Comparison of ENCODE assay signal across 9 cellular contexts in the genomic region with DNA sequence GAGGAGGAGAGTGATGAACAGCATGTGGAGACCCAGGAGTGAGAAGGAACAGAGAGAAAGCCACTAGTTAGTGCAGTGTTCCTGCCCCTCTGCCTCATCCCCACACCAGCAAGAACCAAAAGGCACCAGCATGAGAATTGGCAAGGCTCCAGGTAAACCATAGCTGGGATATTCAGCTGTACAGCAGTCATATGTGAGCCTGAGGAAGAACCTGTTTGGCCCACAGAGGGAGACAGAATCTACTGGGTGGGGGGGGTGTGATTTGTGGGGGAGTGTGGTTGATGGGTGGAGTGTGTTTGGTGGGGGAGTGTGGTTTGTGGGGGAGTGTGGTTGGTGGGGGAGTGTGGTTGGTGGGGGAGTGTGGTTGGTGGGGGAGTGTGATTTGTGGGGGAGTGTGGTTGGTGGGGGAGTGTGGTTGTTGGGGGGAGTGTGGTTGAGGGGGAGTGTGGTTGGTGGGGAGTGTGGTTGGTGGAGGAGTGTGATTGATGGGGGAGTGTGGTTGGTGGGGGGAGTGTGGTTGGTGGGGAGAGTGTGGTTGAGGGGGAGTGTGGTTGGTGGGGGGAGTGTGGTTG. TPM values are rescaled to one million over a fixed set of nuclear protein-coding genes. Genes with fewer than 3 reads are reported as not detected.
DNase-seq lines count a peak whose midpoint lies in the region; ATAC-seq and TF ChIP-seq lines count a peak whose summit lies in the region.
"Had no signal": no experiment of that assay in that cellular context is flagged by ENCODE, and none has a peak within 500 bp of the region (broad histone marks: within the 10 kb centered on the region; RNA-seq: fewer than 3 reads in every experiment).

No MANE protein-coding gene starts in this region.

- H4K20me1 ChIP-seq in GM23338 (replicated peaks; ENCODE audit: insufficient read depth), result no peaks in the 10 kb centered on the region

- peaks cover 3% of the 10 kb centered on the region; the same call in 1 of the 2 replicates for H3F3A ChIP-seq in GM23338 (replicated peaks; ENCODE audit: low read depth)

- 0 out of 2 replicates have a peak overlapping the region, but pooled peaks have one; percentile 91 for H3K27ac ChIP-seq in GM23338 (ENCODE audit: low read depth)
- H3K27ac ChIP-seq in right atrium auricular region, result no peak overlapping the region
- H3K27ac ChIP-seq: thoracic aorta had no signal

- H3K4me1 ChIP-seq in GM23338 (ENCODE audit: insufficient read depth), result peaks cover 52% of the 10 kb centered on the region
- peaks cover 0 to 31% of the 10 kb centered on the region in 2 donors for H3K4me1 ChIP-seq in right atrium auricular region

- H3K4me3 ChIP-seq in GM23338, result no peak overlapping the region
- H3K4me3 ChIP-seq in fibroblast of villous mesenchyme (ENCODE audit: low read depth, low read length), result no peak overlapping the region
- no peak overlapping the region for H3K4me3 ChIP-seq in right atrium auricular region
- H3K4me3 ChIP-seq: thoracic aorta had no signal

- peaks cover 36% of the 10 kb centered on the region for H3K79me2 ChIP-seq in GM23338 (replicated peaks; ENCODE audit: insufficient read depth)

- H3K36me3 Mint-ChIP-seq in GM23338 (ENCODE audit: low read depth), result peaks cover 9% of the 10 kb centered on the region; the same call in 1 of the 3 replicates
- H3K36me3 Mint-ChIP-seq in activated CD8-positive, alpha-beta T cell treated with anti-CD3 and anti-CD28 coated beads for 36 hours (ENCODE audit: low read depth), result peaks cover 9% of the 10 kb centered on the region

- 0 out of 2 replicates have a peak overlapping the region, but pooled peaks have one; percentile 3 for H3K27ac Mint-ChIP-seq in GM23338
- peak overlapping the region; percentile 21 for H3K27ac Mint-ChIP-seq in activated CD8-positive, alpha-beta T cell treated with anti-CD3 and anti-CD28 coated beads for 36 hours

- H3K9me2 ChIP-seq in GM23338 (ENCODE audit: insufficient read depth), result no peaks in the 10 kb centered on the region

- no peaks in the 10 kb centered on the region for H3K27me3 ChIP-seq in GM23338 (ENCODE audit: insufficient read depth)
- no peaks in the 10 kb centered on the region for H3K27me3 ChIP-seq in right atrium auricular region

- CTCF ChIA-PET in activated CD8-positive, alpha-beta T cell treated with anti-CD3 and anti-CD28 coated beads for 36 hours (lab: Charles Lee), result no interaction called here

- peaks cover 20% of the 10 kb centered on the region for H3K27me3 Mint-ChIP-seq in GM23338 (ENCODE audit: insufficient read depth, low read depth, poor library complexity)
- H3K27me3 Mint-ChIP-seq in activated CD8-positive, alpha-beta T cell treated with anti-CD3 and anti-CD28 coated beads for 36 hours, result no peaks in the 10 kb centered on the region

- no peak overlapping the region for H2AFZ ChIP-seq in GM23338

- no peaks in the 10 kb centered on the region for H3K36me3 ChIP-seq in GM23338 (ENCODE audit: insufficient read depth)
- H3K36me3 ChIP-seq in right atrium auricular region, result no peaks in the 10 kb centered on the region
- H3K36me3 ChIP-seq: thoracic aorta had no signal

- DNase-seq in AG08395 (ENCODE audit: low spot score), result peak; percentile 36
- DNase-seq in GM23338 (ENCODE audit: low spot score), result no peak
- DNase-seq in activated CD8-positive, alpha-beta T cell treated with anti-CD3 and anti-CD28 coated beads for 36 hours, result peak; percentile 17
- DNase-seq in fibroblast of villous mesenchyme (ENCODE audit: low read depth), result peak; percentile 43
- no peak for DNase-seq in NCI-H2107 treated with DMSO at 0.1 percent for 48 hours (lab: John Stamatoyannopoulos, UW; ENCODE audit: unreplicated experiment)
- DNase-seq in NCI-H1417 (lab: John Stamatoyannopoulos, UW), result no peak
- DNase-seq in cerebellar nuclear complex (lab: John Stamatoyannopoulos, UW), result no peak
- DNase-seq in right atrium auricular region (ENCODE audit: low spot score), result no peak

- H3K4me2 ChIP-seq in GM23338, result no peak overlapping the region

- intact Hi-C loops in activated CD8-positive, alpha-beta T cell treated with anti-CD3 and anti-CD28 coated beads for 36 hours (cut with micrococcal nuclease), result no loop called here

- no peaks in the 10 kb centered on the region for H3K9me3 ChIP-seq in right atrium auricular region
- H3K9me3 ChIP-seq: thoracic aorta had no signal

- TF ChIP-seq CTCF in GM23338 (conservative IDR thresholded peaks at IDR 0.05; ENCODE audit: low read depth in 2 of 2) (no peak), fibroblast of villous mesenchyme (IDR thresholded peaks at IDR 0.05; ENCODE audit: insufficient read depth, low read depth, low read length) (no peak), right atrium auricular region (IDR thresholded peaks at IDR 0.05) (no peak)
- no peak for TF ChIP-seq CTCF in activated CD8-positive, alpha-beta T cell treated with anti-CD3 and anti-CD28 coated beads for 36 hours (IDR thresholded peaks at IDR 0.05)

- H3K4me1 Mint-ChIP-seq in GM23338, result peaks cover 68% of the 10 kb centered on the region
- H3K4me1 Mint-ChIP-seq in activated CD8-positive, alpha-beta T cell treated with anti-CD3 and anti-CD28 coated beads for 36 hours (ENCODE audit: low read depth), result peaks cover 21% of the 10 kb centered on the region

- no peak for ATAC-seq in GM23338
- no peak for ATAC-seq in activated CD8-positive, alpha-beta T cell treated with anti-CD3 and anti-CD28 coated beads for 36 hours

- H3K9me3 Mint-ChIP-seq in GM23338, result no peaks in the 10 kb centered on the region; the same call in 2 of the 3 replicates
- peaks cover 5% of the 10 kb centered on the region for H3K9me3 Mint-ChIP-seq in activated CD8-positive, alpha-beta T cell treated with anti-CD3 and anti-CD28 coated beads for 36 hours

- POLR2A ChIA-PET in activated CD8-positive, alpha-beta T cell treated with anti-CD3 and anti-CD28 coated beads for 36 hours (lab: Charles Lee), result no interaction called here

- H3K4me3 Mint-ChIP-seq in GM23338, result no peak overlapping the region
- H3K4me3 Mint-ChIP-seq in activated CD8-positive, alpha-beta T cell treated with anti-CD3 and anti-CD28 coated beads for 36 hours, result no peak overlapping the region

TF ChIP-seq in GM23338, 12 proteins besides CTCF, POLR2A, EP300 and RAD21 (continues in another document):
- TF ChIP-seq CREB1 (CRISPR knock-in tag; IDR thresholded peaks at IDR 0.05; ENCODE audit: low read depth), result no peak
- no peak for TF ChIP-seq EZH2 (IDR thresholded peaks at IDR 0.05; ENCODE audit: low read depth, unreplicated experiment)
- no peak for TF ChIP-seq ZNF114 (CRISPR knock-in tag; IDR thresholded peaks at IDR 0.05)
- no peak for TF ChIP-seq EZH2phosphoT487 (IDR thresholded peaks at IDR 0.05; ENCODE audit: unreplicated experiment)
- TF ChIP-seq, protein P1, sequence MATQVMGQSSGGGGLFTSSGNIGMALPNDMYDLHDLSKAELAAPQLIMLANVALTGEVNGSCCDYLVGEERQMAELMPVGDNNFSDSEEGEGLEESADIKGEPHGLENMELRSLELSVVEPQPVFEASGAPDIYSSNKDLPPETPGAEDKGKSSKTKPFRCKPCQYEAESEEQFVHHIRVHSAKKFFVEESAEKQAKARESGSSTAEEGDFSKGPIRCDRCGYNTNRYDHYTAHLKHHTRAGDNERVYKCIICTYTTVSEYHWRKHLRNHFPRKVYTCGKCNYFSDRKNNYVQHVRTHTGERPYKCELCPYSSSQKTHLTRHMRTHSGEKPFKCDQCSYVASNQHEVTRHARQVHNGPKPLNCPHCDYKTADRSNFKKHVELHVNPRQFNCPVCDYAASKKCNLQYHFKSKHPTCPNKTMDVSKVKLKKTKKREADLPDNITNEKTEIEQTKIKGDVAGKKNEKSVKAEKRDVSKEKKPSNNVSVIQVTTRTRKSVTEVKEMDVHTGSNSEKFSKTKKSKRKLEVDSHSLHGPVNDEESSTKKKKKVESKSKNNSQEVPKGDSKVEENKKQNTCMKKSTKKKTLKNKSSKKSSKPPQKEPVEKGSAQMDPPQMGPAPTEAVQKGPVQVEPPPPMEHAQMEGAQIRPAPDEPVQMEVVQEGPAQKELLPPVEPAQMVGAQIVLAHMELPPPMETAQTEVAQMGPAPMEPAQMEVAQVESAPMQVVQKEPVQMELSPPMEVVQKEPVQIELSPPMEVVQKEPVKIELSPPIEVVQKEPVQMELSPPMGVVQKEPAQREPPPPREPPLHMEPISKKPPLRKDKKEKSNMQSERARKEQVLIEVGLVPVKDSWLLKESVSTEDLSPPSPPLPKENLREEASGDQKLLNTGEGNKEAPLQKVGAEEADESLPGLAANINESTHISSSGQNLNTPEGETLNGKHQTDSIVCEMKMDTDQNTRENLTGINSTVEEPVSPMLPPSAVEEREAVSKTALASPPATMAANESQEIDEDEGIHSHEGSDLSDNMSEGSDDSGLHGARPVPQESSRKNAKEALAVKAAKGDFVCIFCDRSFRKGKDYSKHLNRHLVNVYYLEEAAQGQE (IDR thresholded peaks at IDR 0.05; ENCODE audit: unreplicated experiment), result no peak

RNA-seq across cellular contexts. Expression of a gene that starts 19.4 kb away (rescaled TPM):
- total RNA-seq in GM23338 (2014; rRNA removed; shearing (Covaris generic)), result 42.1 and 54.9 TPM in 2 replicates
- polyA plus RNA-seq in GM23338 (2016; fragmentation: Nextera tagmentation; extraction: Ambion mirVana), result 17.3 and 19.4 TPM in 2 replicates
- total RNA-seq in activated CD8-positive, alpha-beta T cell treated with anti-CD3 and anti-CD28 coated beads for 36 hours, result 10 to 100 TPM; 50.8 to 51.5 TPM
- total RNA-seq in fibroblast of villous mesenchyme (21.6 and 38.0 TPM in 2 replicates), right atrium auricular region (10 to 100 TPM; 20.9 to 22.2 TPM)

RNA-seq across cellular contexts. Expression of a gene that starts 45.6 kb away (rescaled TPM):
- total RNA-seq in GM23338 (2014; rRNA removed; shearing (Covaris generic)), result 49.9 and 55.9 TPM in 2 replicates
- polyA plus RNA-seq in GM23338 (2016; fragmentation: Nextera tagmentation; extraction: Ambion mirVana), result 20.2 and 22.1 TPM in 2 replicates
- 1 to 10 TPM; 6.2 to 6.8 TPM for total RNA-seq in activated CD8-positive, alpha-beta T cell treated with anti-CD3 and anti-CD28 coated beads for 36 hours
- total RNA-seq in fibroblast of villous mesenchyme (11.7 and 13.9 TPM in 2 replicates), right atrium auricular region (1 to 10 TPM; 5.5 to 6.7 TPM)

RNA-seq across cellular contexts. Expression of a gene that starts 46.7 kb away (rescaled TPM):
- 3.6 and 5.9 TPM in 2 replicates for total RNA-seq in GM23338 (2014; rRNA removed; shearing (Covaris generic))
- 0.78 and 1.9 TPM in 2 replicates for polyA plus RNA-seq in GM23338 (2016; fragmentation: Nextera tagmentation; extraction: Ambion mirVana)
- total RNA-seq in activated CD8-positive, alpha-beta T cell treated with anti-CD3 and anti-CD28 coated beads for 36 hours, result 1 to 10 TPM; 3.0 to 3.6 TPM
- total RNA-seq in fibroblast of villous mesenchyme (3.5 and 3.9 TPM in 2 replicates), right atrium auricular region (1 to 10 TPM; 1.7 to 4.2 TPM)

RNA-seq across cellular contexts. Expression of a gene that starts 50.3 kb away (rescaled TPM):
- 0.23 and 1.2 TPM in 2 replicates for total RNA-seq in GM23338 (2014; rRNA removed; shearing (Covaris generic))
- 0.24 and 0.50 TPM in 2 replicates for polyA plus RNA-seq in GM23338 (2016; fragmentation: Nextera tagmentation; extraction: Ambion mirVana)
- total RNA-seq in activated CD8-positive, alpha-beta T cell treated with anti-CD3 and anti-CD28 coated beads for 36 hours, result under 1 TPM; 0.45 to 0.78 TPM
- total RNA-seq in fibroblast of villous mesenchyme (under 0.01 and 0.32 TPM in 2 replicates), right atrium auricular region (100 to 1,000 TPM in 1 of 2 donors, 10 to 100 TPM in 1; 49.3 to 167 TPM)

Comparison
In these comparisons a context has a peak if more than half of its experiments do, and no peak if none do; other contexts are left out.
1. DNase-seq: peak in AG08395 (single experiment), activated CD8-positive, alpha-beta T cell treated with anti-CD3 and anti-CD28 coated beads for 36 hours (single experiment) and fibroblast of villous mesenchyme (single experiment); none in GM23338 (single experiment), NCI-H2107 treated with DMSO at 0.1 percent for 48 hours (single experiment), NCI-H1417 (0 of 3), cerebellar nuclear complex (0 of 2) and right atrium auricular region (single experiment).